In the genomic region with DNA sequence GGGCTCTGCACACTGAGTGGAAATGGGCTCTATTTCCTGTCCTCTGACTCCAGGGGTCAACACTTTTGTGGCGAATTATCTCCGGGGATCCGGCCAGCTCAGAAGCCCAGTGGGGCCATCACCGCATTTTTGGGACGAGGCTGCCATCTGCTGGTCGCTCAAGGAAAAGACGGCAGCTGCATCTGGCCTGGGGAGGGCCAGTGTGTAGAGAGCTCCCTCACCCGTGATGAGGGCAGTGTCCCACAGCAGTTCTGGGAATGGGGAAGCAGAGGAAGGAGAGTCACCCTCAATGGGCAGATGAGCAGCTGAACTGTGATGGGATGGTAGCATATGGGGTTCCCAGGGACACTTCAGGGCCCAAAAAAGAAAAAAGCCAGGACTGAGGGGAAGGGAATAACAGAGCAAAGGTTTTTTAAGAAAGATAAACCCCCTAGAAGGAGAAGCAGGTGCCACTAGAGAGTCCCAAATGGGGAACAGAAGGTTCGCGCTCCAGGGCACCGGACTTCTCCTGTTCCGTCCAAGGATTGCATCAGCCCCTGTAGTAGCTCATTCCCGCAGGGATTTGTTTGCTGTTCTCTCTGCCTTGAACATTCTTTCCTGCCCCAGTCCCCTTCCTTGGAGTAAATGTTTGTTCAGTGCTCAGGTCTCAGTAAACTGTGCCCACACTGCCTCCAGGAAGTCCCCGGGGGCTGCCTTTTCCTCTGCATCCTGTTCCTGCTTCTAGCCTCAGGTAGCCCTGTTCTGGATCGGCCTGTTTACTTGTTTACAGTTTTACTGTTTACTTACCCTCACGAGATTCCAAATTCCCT, we compare ENCODE assay signal across 8 cellular contexts. TPM values are rescaled to one million over a fixed set of nuclear protein-coding genes. Genes with fewer than 3 reads are reported as not detected.
DNase-seq lines count a peak whose midpoint lies in the region; ATAC-seq lines count a peak whose summit lies in the region.

No MANE protein-coding gene starts in this region.

- peak; percentile 34 to 78 (median 49) for DNase-seq in NCI-H1417 (lab: John Stamatoyannopoulos, UW)
- no peak for DNase-seq in NCI-H1417 treated with DMSO at 0.1 percent for 48 hours (lab: John Stamatoyannopoulos, UW)
- peak; percentile 48 for DNase-seq in NCI-H226
- peak; percentile 52 for DNase-seq in activated CD4-positive, alpha-beta T cell treated with anti-CD3 and anti-CD28 coated beads for 1 hour
- peak; percentile 85 for DNase-seq in cerebellum (ENCODE audit: low spot score)
- DNase-seq in kidney tubule cell (ENCODE audit: low spot score): peak; percentile 72
- DNase-seq in stimulated activated CD4-positive, alpha-beta T cell treated with anti-CD3 and anti-CD28 coated beads, Interleukin-2, amount 100 ng/mL, for 24 hours: peak; percentile 77 to 79

- ATAC-seq in HG02885 (IDR thresholded peaks at IDR 0.05; ENCODE audit: poor library complexity, unreplicated experiment): peak; percentile 86

RNA-seq across cellular contexts. Expression of a gene that starts 9.3 kb away (rescaled TPM):
- 2.3 TPM for total RNA-seq in cerebellum
